In the genomic region with DNA sequence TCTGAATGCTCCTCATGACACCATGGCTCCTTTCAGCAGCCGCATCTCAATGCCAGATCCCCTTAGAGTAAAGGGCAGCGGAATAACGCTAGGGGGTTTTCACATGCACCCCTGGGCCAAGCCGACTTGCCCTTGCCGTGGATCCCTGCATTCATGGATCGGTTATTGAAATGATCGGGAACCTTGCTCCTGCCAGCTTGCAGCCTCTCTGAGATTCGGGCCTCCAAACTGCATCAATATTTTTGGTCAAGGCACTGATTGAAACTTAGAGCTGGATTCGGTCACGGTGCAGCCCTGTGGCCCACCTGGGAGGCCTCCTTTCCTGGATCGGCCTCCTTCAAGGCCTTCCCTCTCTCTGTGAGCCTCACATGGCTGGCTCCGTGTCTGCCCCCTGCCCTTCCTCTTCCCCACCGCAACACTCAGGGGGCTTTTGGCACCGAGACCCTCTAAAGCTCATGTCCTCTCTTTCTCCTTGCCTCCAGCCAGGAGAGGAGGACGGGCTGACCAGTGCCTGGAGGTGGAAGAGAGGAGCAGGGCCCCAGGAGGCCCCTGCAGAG, we compare ENCODE assay signal across 1 cellular context.
A peak's percentile ranks its signal among the peaks of the same experiment; 100 is the strongest.
TF ChIP-seq lines count a peak whose summit lies in the region.

No MANE protein-coding gene starts in this region.

TF ChIP-seq in GM12878, 131 proteins besides CTCF, POLR2A, EP300 and RAD21:
- TF ChIP-seq RBBP5 (conservative IDR thresholded peaks at IDR 0.05) (no peak), SUZ12 (IDR thresholded peaks at IDR 0.05; ENCODE audit: unreplicated experiment) (no peak), BRCA1 (IDR thresholded peaks at IDR 0.05; ENCODE audit: low read depth, low read length) (no peak), PRDM15 (CRISPR knock-in tag; IDR thresholded peaks at IDR 0.05) (0 out of 2 replicates have a peak, but pooled peaks have one; percentile 60), RCOR1 (conservative IDR thresholded peaks at IDR 0.05; ENCODE audit: low read depth, low read length) (0 out of 2 replicates have a peak, but pooled peaks have one; percentile 4), MEF2A (IDR thresholded peaks at IDR 0.05; ENCODE audit: insufficient read depth, low read depth, low read length) (0 out of 2 replicates have a peak, but pooled peaks have one; percentile 1), SMAD5 (IDR thresholded peaks at IDR 0.05; ENCODE audit: low read depth) (peak; percentile 77; the same call in 1 of the 2 replicates), NR2C2 (IDR thresholded peaks at IDR 0.05; ENCODE audit: borderline replicate concordance, control insufficient read depth, insufficient read length, low read depth) (no peak), CHD1 (IDR thresholded peaks at IDR 0.05; ENCODE audit: low read depth, low read length) (0 out of 2 replicates have a peak, but pooled peaks have one; percentile 36), SMARCA5 (IDR thresholded peaks at IDR 0.05) (peak; percentile 21; the same call in 1 of the 2 replicates), POLR2AphosphoS5 (IDR thresholded peaks at IDR 0.05; ENCODE audit: low read length) (peak; percentile 31), BHLHE40 (IDR thresholded peaks at IDR 0.05; ENCODE audit: borderline replicate concordance in 1 of 2, low read depth in 2 of 2, low read length in 1 of 2) (peak in 1 of 2 experiments; percentile 44; a peak in 1 of 4 replicates)
- TF ChIP-seq, protein P1, sequence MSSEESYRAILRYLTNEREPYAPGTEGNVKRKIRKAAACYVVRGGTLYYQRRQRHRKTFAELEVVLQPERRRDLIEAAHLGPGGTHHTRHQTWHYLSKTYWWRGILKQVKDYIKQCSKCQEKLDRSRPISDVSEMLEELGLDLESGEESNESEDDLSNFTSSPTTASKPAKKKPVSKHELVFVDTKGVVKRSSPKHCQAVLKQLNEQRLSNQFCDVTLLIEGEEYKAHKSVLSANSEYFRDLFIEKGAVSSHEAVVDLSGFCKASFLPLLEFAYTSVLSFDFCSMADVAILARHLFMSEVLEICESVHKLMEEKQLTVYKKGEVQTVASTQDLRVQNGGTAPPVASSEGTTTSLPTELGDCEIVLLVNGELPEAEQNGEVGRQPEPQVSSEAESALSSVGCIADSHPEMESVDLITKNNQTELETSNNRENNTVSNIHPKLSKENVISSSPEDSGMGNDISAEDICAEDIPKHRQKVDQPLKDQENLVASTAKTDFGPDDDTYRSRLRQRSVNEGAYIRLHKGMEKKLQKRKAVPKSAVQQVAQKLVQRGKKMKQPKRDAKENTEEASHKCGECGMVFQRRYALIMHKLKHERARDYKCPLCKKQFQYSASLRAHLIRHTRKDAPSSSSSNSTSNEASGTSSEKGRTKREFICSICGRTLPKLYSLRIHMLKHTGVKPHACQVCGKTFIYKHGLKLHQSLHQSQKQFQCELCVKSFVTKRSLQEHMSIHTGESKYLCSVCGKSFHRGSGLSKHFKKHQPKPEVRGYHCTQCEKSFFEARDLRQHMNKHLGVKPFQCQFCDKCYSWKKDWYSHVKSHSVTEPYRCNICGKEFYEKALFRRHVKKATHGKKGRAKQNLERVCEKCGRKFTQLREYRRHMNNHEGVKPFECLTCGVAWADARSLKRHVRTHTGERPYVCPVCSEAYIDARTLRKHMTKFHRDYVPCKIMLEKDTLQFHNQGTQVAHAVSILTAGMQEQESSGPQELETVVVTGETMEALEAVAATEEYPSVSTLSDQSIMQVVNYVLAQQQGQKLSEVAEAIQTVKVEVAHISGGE (CRISPR knock-in tag; IDR thresholded peaks at IDR 0.05) = peak; percentile 24; the same call in 1 of the 2 replicates
